Comparison of ENCODE assay signal across 22 cellular contexts in genomic region chr1:241061062-241061461, GRCh38.
"Had no signal": no experiment of that assay in that cellular context is flagged by ENCODE, and none has a peak within 500 bp of the region (broad histone marks: within the 10 kb centered on the region; RNA-seq: fewer than 3 reads in every experiment).

No MANE protein-coding gene starts in this region.

- FAIRE-seq: HepG2 had no signal

- H3K36me3 ChIP-seq: SJCRH30 had no signal

- H3K27ac ChIP-seq: RWPE1, SJCRH30 had no signal

- H3K27me3 ChIP-seq: SJCRH30 had no signal

- H3K4me3 ChIP-seq: SJCRH30 had no signal

- H3K4me1 ChIP-seq: SJCRH30 had no signal

- DNase-seq: IMR-90, Karpas-422, KG1, MM.1S, NCI-H1092 treated with DMSO at 0.1 percent for 48 hours, NCI-H1436, NCI-H187, NCI-H2029, NCI-H2081 treated with DMSO at 0.1 percent for 48 hours, NCI-H2171, NCI-H226, NCI-H446, NCI-H510A, NCI-H524 treated with DMSO at 0.1 percent for 48 hours, NCI-H69, NCI-H774, SHP77 treated with DMSO at 0.1 percent for 48 hours, SJCRH30 had no signal

- ATAC-seq: HepG2, Panc1, SK-N-SH treated with all-trans-retinoic acid at 6 μM for 48 hours had no signal

- H3K9me3 ChIP-seq: SJCRH30 had no signal
